9 cellular contexts compared by ENCODE assay signal in the genomic region with DNA sequence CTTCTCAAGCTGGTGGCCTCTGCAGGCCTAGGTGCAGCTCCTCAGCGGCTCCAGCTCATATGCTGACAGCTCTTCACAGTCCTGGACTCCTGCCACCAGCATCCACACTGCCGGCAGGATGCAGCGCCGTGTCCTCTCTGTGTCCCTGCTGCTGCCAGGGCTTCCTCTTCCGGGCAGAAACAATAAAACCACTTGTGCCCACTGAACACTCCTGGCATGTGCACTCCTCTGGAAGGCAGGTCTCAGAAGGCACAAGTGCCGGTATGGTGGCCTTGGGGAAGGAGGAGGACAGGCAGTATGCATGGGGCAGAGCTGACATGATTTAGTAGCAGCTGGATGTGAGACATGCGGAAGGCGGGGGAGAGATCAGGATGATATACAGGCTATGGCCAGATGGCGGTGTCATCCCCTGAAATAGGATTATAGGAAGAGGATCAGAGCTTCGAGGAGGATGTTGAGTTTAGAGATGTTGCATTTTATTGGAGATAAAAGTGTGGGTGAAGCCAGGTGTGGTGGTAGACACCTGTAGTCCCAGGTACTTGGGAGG. TPM values are rescaled to one million over a fixed set of nuclear protein-coding genes. Genes with fewer than 3 reads are reported as not detected.
DNase-seq lines count a peak whose midpoint lies in the region; ATAC-seq and TF ChIP-seq lines count a peak whose summit lies in the region.
"Had no signal": no experiment of that assay in that cellular context is flagged by ENCODE, and none has a peak within 500 bp of the region (broad histone marks: within the 10 kb centered on the region; RNA-seq: fewer than 3 reads in every experiment).

No MANE protein-coding gene starts in this region.

- H3K36me3 Mint-ChIP-seq in neural progenitor cell: no peaks in the 10 kb centered on the region

- H3K4me1 ChIP-seq in neural progenitor cell: no peaks in the 10 kb centered on the region

- H3K4me2 ChIP-seq in neural progenitor cell: no peak overlapping the region

- no peaks in the 10 kb centered on the region for H3K27me3 ChIP-seq in neural progenitor cell

- no peak overlapping the region for H3K27ac Mint-ChIP-seq in neural progenitor cell

- H2AFZ ChIP-seq in neural progenitor cell (replicated peaks): no peak overlapping the region

- peak overlapping the region; percentile 24 for H3K4me3 Mint-ChIP-seq in neural progenitor cell

- H3K79me2 ChIP-seq in neural progenitor cell (ENCODE audit: low read depth): no peaks in the 10 kb centered on the region

- no peak for ATAC-seq in HG03280 (IDR thresholded peaks at IDR 0.05; ENCODE audit: unreplicated experiment)
- ATAC-seq in HG03520 (IDR thresholded peaks at IDR 0.05; ENCODE audit: unreplicated experiment): no peak

- no peak overlapping the region for H3K9ac ChIP-seq in neural progenitor cell

- H3K9me3 ChIP-seq in neural progenitor cell (ENCODE audit: low read depth): no peaks in the 10 kb centered on the region

- H3K36me3 ChIP-seq in neural progenitor cell: no peaks in the 10 kb centered on the region

- peak; percentile 2 for DNase-seq in DMS79 treated with DMSO at 0.1 percent for 48 hours (lab: John Stamatoyannopoulos, UW)
- DNase-seq in DMS79 (lab: John Stamatoyannopoulos, UW): no peak
- peak; percentile 14 for DNase-seq in NCI-H2029 treated with DMSO at 0.1 percent for 48 hours (lab: John Stamatoyannopoulos, UW)
- DNase-seq in astrocyte of the spinal cord (ENCODE audit: low read depth, low spot score): no peak
- DNase-seq in neural progenitor cell (ENCODE audit: low spot score): peak; percentile 26
- DNase-seq in OCI-M2 (lab: John Stamatoyannopoulos, UW; ENCODE audit: unreplicated experiment): no peak
- DNase-seq: 8988T had no signal

- H3K27me3 Mint-ChIP-seq in neural progenitor cell (ENCODE audit: insufficient read depth, low read depth): peaks cover 3% of the 10 kb centered on the region

- no peaks in the 10 kb centered on the region for H3K9me3 Mint-ChIP-seq in neural progenitor cell

- H4K20me1 ChIP-seq in neural progenitor cell (ENCODE audit: low read depth): no peaks in the 10 kb centered on the region

- peaks cover 3% of the 10 kb centered on the region for H3F3A ChIP-seq in neural progenitor cell (ENCODE audit: low read depth)

- no peaks in the 10 kb centered on the region for H3K4me1 Mint-ChIP-seq in neural progenitor cell

- TF ChIP-seq CTCF in astrocyte of the spinal cord (IDR thresholded peaks at IDR 0.05; ENCODE audit: low read depth, low read length) (peak; percentile 1), neural progenitor cell (IDR thresholded peaks at IDR 0.05) (peak; percentile 14)

- H3K27ac ChIP-seq in neural progenitor cell: no peak overlapping the region

- H3K4me3 ChIP-seq in astrocyte of the spinal cord (ENCODE audit: low read depth, low read length): no peak overlapping the region
- no peak overlapping the region for H3K4me3 ChIP-seq in neural progenitor cell

- in situ Hi-C loops in astrocyte of the spinal cord (cut with HindIII; ENCODE audit: low sequenced_read_pairs): no loop called here

RNA-seq across cellular contexts. Expression of a gene that starts 7.5 kb away (rescaled TPM):
- 7.0 and 15.3 TPM in 2 replicates for total RNA-seq in neural progenitor cell (ENCODE audit: low replicate concordance)

RNA-seq across cellular contexts. Expression of a gene that starts 11.3 kb away (rescaled TPM):
- total RNA-seq in neural progenitor cell (ENCODE audit: low replicate concordance): 11.7 and 14.1 TPM in 2 replicates

RNA-seq across cellular contexts. Expression of a gene that starts 27.3 kb away (rescaled TPM):
- total RNA-seq in neural progenitor cell (ENCODE audit: low replicate concordance): 8.3 and 18.8 TPM in 2 replicates

RNA-seq across cellular contexts. Expression of a gene that starts 36.7 kb away (rescaled TPM):
- total RNA-seq in neural progenitor cell (ENCODE audit: low replicate concordance): 20.4 and 21.8 TPM in 2 replicates

RNA-seq across cellular contexts. Expression of a gene that starts 39.4 kb away (rescaled TPM):
- 47.7 and 99.5 TPM in 2 replicates for total RNA-seq in neural progenitor cell (ENCODE audit: low replicate concordance)

Comparison
In these comparisons a context has a peak if more than half of its experiments do, and no peak if none do; other contexts are left out.
1. DNase-seq: peak in DMS79 treated with DMSO at 0.1 percent for 48 hours (single experiment), NCI-H2029 treated with DMSO at 0.1 percent for 48 hours (single experiment) and neural progenitor cell (single experiment); none in DMS79 (single experiment), astrocyte of the spinal cord (single experiment) and OCI-M2 (single experiment).